15 cellular contexts compared by ENCODE assay signal in genomic region chr7:68770649-68771048, GRCh38.
DNase-seq lines count a peak whose midpoint lies in the region; ATAC-seq and TF ChIP-seq lines count a peak whose summit lies in the region.
"Had no signal": no experiment of that assay in that cellular context is flagged by ENCODE, and none has a peak within 500 bp of the region (broad histone marks: within the 10 kb centered on the region; RNA-seq: fewer than 3 reads in every experiment).

No MANE protein-coding gene starts in this region.

- DNase-seq in Ammon's horn (ENCODE audit: low spot score) (peak; percentile 16), NCI-H1092 treated with DMSO at 0.1 percent for 48 hours (lab: John Stamatoyannopoulos, UW) (peak; percentile 66), NCI-H82 (lab: John Stamatoyannopoulos, UW) (peak; percentile 84), left ventricle myocardium inferior (peak; percentile 69), CD1c-positive myeloid dendritic cell (ENCODE audit: extremely low spot score) (no peak), neural progenitor cell (ENCODE audit: low spot score) (no peak)
- DNase-seq in stimulated activated CD4-positive, alpha-beta T cell treated with anti-CD3 and anti-CD28 coated beads, Interleukin-15, amount 100 ng/mL, for 24 hours: no peak
- no peak for DNase-seq in stimulated activated naive CD8-positive, alpha-beta T cell treated with anti-CD3 and anti-CD28 coated beads, Interleukin-15, Interleukin-2, amounts not matched to agents 100 U/mL and 50 U/mL, for 24 hours
- DNase-seq: activated CD8-positive, alpha-beta T cell treated with anti-CD3 and anti-CD28 coated beads for 36 hours; activated naive CD4-positive, alpha-beta T cell treated with Interleukin-2 at 50 U/mL for 16 hours; cerebellar nuclear complex; Peyer's patch; stimulated activated CD4-positive, alpha-beta T cell treated with anti-CD3 and anti-CD28 coated beads, Interleukin-4, amount 100 ng/mL, for 4 hours; stimulated activated naive CD8-positive, alpha-beta T cell treated with anti-CD3 and anti-CD28 coated beads, Interleukin-15, amount 100 ng/mL, for 72 hours had no signal

- intact Hi-C loops in left ventricle myocardium inferior (cut with micrococcal nuclease): no loop called here

- H2AFZ ChIP-seq in neural progenitor cell (replicated peaks): no peak overlapping the region

- no peaks in the 10 kb centered on the region for H3K36me3 Mint-ChIP-seq in neural progenitor cell

- H3K4me1 Mint-ChIP-seq in neural progenitor cell: peaks cover 13% of the 10 kb centered on the region
- H3K4me1 Mint-ChIP-seq: stimulated activated naive CD8-positive, alpha-beta T cell treated with anti-CD3 and anti-CD28 coated beads, Interleukin-15, amount 100 ng/mL, for 72 hours had no signal

- ATAC-seq in stimulated activated naive CD8-positive, alpha-beta T cell treated with anti-CD3 and anti-CD28 coated beads, Interleukin-15, Interleukin-2, amounts not matched to agents 100 U/mL and 50 U/mL, for 24 hours: no peak
- ATAC-seq: activated CD8-positive, alpha-beta T cell treated with anti-CD3 and anti-CD28 coated beads for 36 hours; stimulated activated naive CD8-positive, alpha-beta T cell treated with anti-CD3 and anti-CD28 coated beads, Interleukin-15, amount 100 ng/mL, for 72 hours had no signal

- TF ChIP-seq CTCF in left ventricle myocardium inferior (IDR thresholded peaks at IDR 0.05; ENCODE audit: borderline replicate concordance) (no peak), neural progenitor cell (IDR thresholded peaks at IDR 0.05) (no peak)

- H4K20me1 ChIP-seq in neural progenitor cell (ENCODE audit: low read depth): no peaks in the 10 kb centered on the region

- H3K27ac Mint-ChIP-seq in neural progenitor cell: no peak overlapping the region
- H3K27ac Mint-ChIP-seq: activated CD8-positive, alpha-beta T cell treated with anti-CD3 and anti-CD28 coated beads for 36 hours had no signal

- H3K9ac ChIP-seq in neural progenitor cell: no peak overlapping the region

- no peaks in the 10 kb centered on the region for H3K36me3 ChIP-seq in left ventricle myocardium inferior
- H3K36me3 ChIP-seq in neural progenitor cell: no peaks in the 10 kb centered on the region
- H3K36me3 ChIP-seq: Peyer's patch had no signal

- H3K9me3 Mint-ChIP-seq in neural progenitor cell: no peaks in the 10 kb centered on the region

- H3K4me3 Mint-ChIP-seq in neural progenitor cell: no peak overlapping the region
- H3K4me3 Mint-ChIP-seq: activated CD8-positive, alpha-beta T cell treated with anti-CD3 and anti-CD28 coated beads for 36 hours; stimulated activated naive CD8-positive, alpha-beta T cell treated with anti-CD3 and anti-CD28 coated beads, Interleukin-15, amount 100 ng/mL, for 72 hours had no signal

- H3K4me3 ChIP-seq in left ventricle myocardium inferior (no peak overlapping the region), neural progenitor cell (no peak overlapping the region)
- H3K4me3 ChIP-seq: Peyer's patch had no signal

- peaks cover 3% of the 10 kb centered on the region for H3K27me3 ChIP-seq in left ventricle myocardium inferior (ENCODE audit: low read depth)
- no peaks in the 10 kb centered on the region for H3K27me3 ChIP-seq in neural progenitor cell
- H3K27me3 ChIP-seq: Peyer's patch had no signal

- H3K9me3 ChIP-seq in left ventricle myocardium inferior (replicated peaks): no peaks in the 10 kb centered on the region
- H3K9me3 ChIP-seq in neural progenitor cell (ENCODE audit: low read depth): no peaks in the 10 kb centered on the region
- H3K9me3 ChIP-seq: Peyer's patch had no signal

- H3K4me2 ChIP-seq in neural progenitor cell: no peak overlapping the region

- no peaks in the 10 kb centered on the region for H3K27me3 Mint-ChIP-seq in neural progenitor cell (ENCODE audit: insufficient read depth, low read depth)
- H3K27me3 Mint-ChIP-seq: activated CD8-positive, alpha-beta T cell treated with anti-CD3 and anti-CD28 coated beads for 36 hours; stimulated activated naive CD8-positive, alpha-beta T cell treated with anti-CD3 and anti-CD28 coated beads, Interleukin-15, amount 100 ng/mL, for 72 hours had no signal

- H3K4me1 ChIP-seq in left ventricle myocardium inferior (peaks cover 8% of the 10 kb centered on the region), neural progenitor cell (no peaks in the 10 kb centered on the region)
- H3K4me1 ChIP-seq: Peyer's patch had no signal

- H3F3A ChIP-seq in neural progenitor cell (ENCODE audit: low read depth): no peaks in the 10 kb centered on the region

- H3K27ac ChIP-seq in left ventricle myocardium inferior (replicated peaks) (no peak overlapping the region), neural progenitor cell (no peak overlapping the region)
- H3K27ac ChIP-seq: epithelial cell of prostate, Peyer's patch had no signal

- H3K79me2 ChIP-seq in neural progenitor cell (ENCODE audit: low read depth): no peaks in the 10 kb centered on the region

Comparison
In these comparisons a context has a peak if more than half of its experiments do, and no peak if none do; other contexts are left out.
1. DNase-seq: peak in Ammon's horn (single experiment), NCI-H1092 treated with DMSO at 0.1 percent for 48 hours (single experiment), NCI-H82 (single experiment) and left ventricle myocardium inferior (single experiment); none in stimulated activated CD4-positive, alpha-beta T cell treated with anti-CD3 and anti-CD28 coated beads, Interleukin-15, amount 100 ng/mL, for 24 hours (single experiment), CD1c-positive myeloid dendritic cell (single experiment), neural progenitor cell (single experiment) and stimulated activated naive CD8-positive, alpha-beta T cell treated with anti-CD3 and anti-CD28 coated beads, Interleukin-15, Interleukin-2, amounts not matched to agents 100 U/mL and 50 U/mL, for 24 hours (single experiment).